In genomic region chr10:14648936-14649335, GRCh38 we compare ENCODE assay signal across 1 cellular context.
TF ChIP-seq lines count a peak whose summit lies in the region.

No MANE protein-coding gene starts in this region.

TF ChIP-seq in GM12878, 131 proteins besides CTCF, POLR2A, EP300 and RAD21:
- no peak for TF ChIP-seq BCLAF1 (IDR thresholded peaks at IDR 0.05)
- no peak for TF ChIP-seq ZNF207 (IDR thresholded peaks at IDR 0.05; ENCODE audit: borderline replicate concordance)
- no peak for TF ChIP-seq NR2C1 (IDR thresholded peaks at IDR 0.05)
- no peak for TF ChIP-seq LARP7 (IDR thresholded peaks at IDR 0.05)
- no peak for TF ChIP-seq ZNF24 (IDR thresholded peaks at IDR 0.05)
- TF ChIP-seq E4F1 (IDR thresholded peaks at IDR 0.05; ENCODE audit: borderline replicate concordance, partially characterized antibody): no peak
- TF ChIP-seq MLLT1 (IDR thresholded peaks at IDR 0.05): no peak
- no peak for TF ChIP-seq BRCA1 (IDR thresholded peaks at IDR 0.05; ENCODE audit: low read depth, low read length)
- TF ChIP-seq CHD4 (IDR thresholded peaks at IDR 0.05): no peak
- no peak for TF ChIP-seq ZBTB4 (CRISPR knock-in tag; IDR thresholded peaks at IDR 0.05)
- no peak for TF ChIP-seq MEF2B (IDR thresholded peaks at IDR 0.05; ENCODE audit: partially characterized antibody, poor library complexity, severe bottlenecking)
- no peak for TF ChIP-seq CHD1 (IDR thresholded peaks at IDR 0.05; ENCODE audit: low read depth, low read length)
- TF ChIP-seq ETV6 (conservative IDR thresholded peaks at IDR 0.05 in 1 of 2, IDR thresholded peaks at IDR 0.05 in 1 of 2; ENCODE audit: borderline replicate concordance in 1 of 2, low read depth in 1 of 2): no peak
- TF ChIP-seq HSF1 (IDR thresholded peaks at IDR 0.05; ENCODE audit: low read depth, low read length): no peak
- TF ChIP-seq POLR2AphosphoS5 (IDR thresholded peaks at IDR 0.05; ENCODE audit: low read length): no peak
- no peak for TF ChIP-seq NR2C2 (IDR thresholded peaks at IDR 0.05; ENCODE audit: borderline replicate concordance, control insufficient read depth, insufficient read length, low read depth)
- TF ChIP-seq IRF4 (IDR thresholded peaks at IDR 0.05; ENCODE audit: low read depth, low read length): no peak
- TF ChIP-seq IRF5 (IDR thresholded peaks at IDR 0.05; ENCODE audit: borderline replicate concordance): no peak
- no peak for TF ChIP-seq DPF2 (IDR thresholded peaks at IDR 0.05)
TF ChIP-seq in GM12878: peak in this region for 0.
